Comparison of ENCODE assay signal across 14 cellular contexts in genomic region chr20:10550204-10551118, GRCh38.
A peak's percentile ranks its signal among the peaks of the same experiment; 100 is the strongest.
DNase-seq lines count a peak whose midpoint lies in the region; ATAC-seq, FAIRE-seq and TF ChIP-seq lines count a peak whose summit lies in the region.
"Had no signal": no experiment of that assay in that cellular context is flagged by ENCODE, and none has a peak within 500 bp of the region (broad histone marks: within the 10 kb centered on the region; RNA-seq: fewer than 3 reads in every experiment).

No MANE protein-coding gene starts in this region.

- H3K9me2 ChIP-seq in Loucy (replicated peaks; ENCODE audit: low read depth, low read length) = no peaks in the 10 kb centered on the region

- H2AFZ ChIP-seq in Loucy (ENCODE audit: low read length) = no peak overlapping the region

- no peaks in the 10 kb centered on the region for H3K9me3 Mint-ChIP-seq in CD4-positive, alpha-beta T cell
- no peaks in the 10 kb centered on the region for H3K9me3 Mint-ChIP-seq in activated naive CD8-positive, alpha-beta T cell (ENCODE audit: low read depth)
- no peaks in the 10 kb centered on the region for H3K9me3 Mint-ChIP-seq in natural killer cell treated with Interleukin-12 subunit alpha and Interleukin-12 subunit beta and Interleukin-15 and Interleukin-18, amount 100 ng/mL, for 72 hours

- H3K79me2 ChIP-seq in Loucy (ENCODE audit: insufficient read depth, low read length) = peaks cover 10% of the 10 kb centered on the region; the same call in 1 of the 2 replicates

- peak overlapping the region; percentile 65 for H3K4me2 ChIP-seq in Loucy (ENCODE audit: low read depth, low read length, poor library complexity, severe bottlenecking)

- H3K36me3 Mint-ChIP-seq in CD4-positive, alpha-beta T cell (ENCODE audit: low read depth) = no peaks in the 10 kb centered on the region
- no peaks in the 10 kb centered on the region for H3K36me3 Mint-ChIP-seq in activated naive CD8-positive, alpha-beta T cell
- no peaks in the 10 kb centered on the region for H3K36me3 Mint-ChIP-seq in natural killer cell treated with Interleukin-12 subunit alpha and Interleukin-12 subunit beta and Interleukin-15 and Interleukin-18, amount 100 ng/mL, for 72 hours

- POLR2A ChIA-PET in CD4-positive, alpha-beta T cell (lab: Charles Lee) = no interaction called here

- no peak for FAIRE-seq in HTR-8/SVneo (lab: Jason Lieb, UNC)

- no peak overlapping the region for H3K4me3 Mint-ChIP-seq in CD4-positive, alpha-beta T cell
- no peak overlapping the region for H3K4me3 Mint-ChIP-seq in activated naive CD8-positive, alpha-beta T cell
- H3K4me3 Mint-ChIP-seq in natural killer cell treated with Interleukin-12 subunit alpha and Interleukin-12 subunit beta and Interleukin-15 and Interleukin-18, amount 100 ng/mL, for 72 hours = peak overlapping the region; percentile 16
- H3K4me3 Mint-ChIP-seq: B cell had no signal

- no peaks in the 10 kb centered on the region for H3K36me3 ChIP-seq in Loucy (ENCODE audit: insufficient read depth, low read length)

- H3K4me1 Mint-ChIP-seq in CD4-positive, alpha-beta T cell (ENCODE audit: low read depth) = peaks cover 37% of the 10 kb centered on the region
- peaks cover 38% of the 10 kb centered on the region for H3K4me1 Mint-ChIP-seq in activated naive CD8-positive, alpha-beta T cell (ENCODE audit: low read depth)
- peaks cover 18 to 25% of the 10 kb centered on the region in 2 donors for H3K4me1 Mint-ChIP-seq in natural killer cell treated with Interleukin-12 subunit alpha and Interleukin-12 subunit beta and Interleukin-15 and Interleukin-18, amount 100 ng/mL, for 72 hours (ENCODE audit: low read depth in 2 of 2)

- H4K20me1 ChIP-seq in Loucy (ENCODE audit: insufficient read depth, low read length, poor library complexity, severe bottlenecking) = no peaks in the 10 kb centered on the region

- CTCF ChIA-PET in CD4-positive, alpha-beta T cell (lab: Charles Lee) = no interaction called here

- peak overlapping the region; percentile 10 for H3K9ac ChIP-seq in Loucy (ENCODE audit: low read depth, low read length, poor library complexity, severe bottlenecking)

- H3K27ac ChIP-seq in CD4-positive, alpha-beta T cell (ENCODE audit: low read depth, low read length) = no peak overlapping the region

- no peaks in the 10 kb centered on the region for H3K27me3 ChIP-seq in CD4-positive, alpha-beta T cell (ENCODE audit: control insufficient read depth, insufficient read depth, low read length)
- no peaks in the 10 kb centered on the region for H3K27me3 ChIP-seq in Loucy (ENCODE audit: insufficient read depth, low read length, poor library complexity, severe bottlenecking)

- H3K27ac Mint-ChIP-seq in CD4-positive, alpha-beta T cell = no peak overlapping the region
- peak overlapping the region; percentile 13 for H3K27ac Mint-ChIP-seq in activated naive CD8-positive, alpha-beta T cell
- peak overlapping the region in 1 of 2 donors; percentile 30 for H3K27ac Mint-ChIP-seq in natural killer cell treated with Interleukin-12 subunit alpha and Interleukin-12 subunit beta and Interleukin-15 and Interleukin-18, amount 100 ng/mL, for 72 hours
- H3K27ac Mint-ChIP-seq: B cell had no signal

- peak; percentile 21 for ATAC-seq in CD4-positive, alpha-beta T cell (ENCODE audit: poor library complexity)
- peak in 1 of 2 donors; percentile 56 for ATAC-seq in natural killer cell treated with Interleukin-12 subunit alpha and Interleukin-12 subunit beta and Interleukin-15 and Interleukin-18, amount 100 ng/mL, for 72 hours
- ATAC-seq in HG02870 (IDR thresholded peaks at IDR 0.05; ENCODE audit: unreplicated experiment) = no peak
- ATAC-seq: esophagus mucosa had no signal

- no peak for TF ChIP-seq CTCF in CD4-positive, alpha-beta T cell (IDR thresholded peaks at IDR 0.05)
- TF ChIP-seq CTCF in Loucy (conservative IDR thresholded peaks at IDR 0.05; ENCODE audit: low read length) = no peak

- H3K9me3 ChIP-seq in CD4-positive, alpha-beta T cell (ENCODE audit: control insufficient read depth, low read length) = no peaks in the 10 kb centered on the region
- H3K9me3 ChIP-seq in Loucy (ENCODE audit: insufficient read depth, low read depth, low read length) = no peaks in the 10 kb centered on the region

- H3F3A ChIP-seq in Loucy (ENCODE audit: low read depth) = no peaks in the 10 kb centered on the region

- no peaks in the 10 kb centered on the region for H3K27me3 Mint-ChIP-seq in CD4-positive, alpha-beta T cell
- no peaks in the 10 kb centered on the region for H3K27me3 Mint-ChIP-seq in activated naive CD8-positive, alpha-beta T cell
- no peaks in the 10 kb centered on the region for H3K27me3 Mint-ChIP-seq in natural killer cell treated with Interleukin-12 subunit alpha and Interleukin-12 subunit beta and Interleukin-15 and Interleukin-18, amount 100 ng/mL, for 72 hours
- H3K27me3 Mint-ChIP-seq: B cell had no signal

- no peak for DNase-seq in CD4-positive, alpha-beta T cell
- no peak for DNase-seq in natural killer cell treated with Interleukin-12 subunit alpha and Interleukin-12 subunit beta and Interleukin-15 and Interleukin-18, amount 100 ng/mL, for 72 hours (ENCODE audit: low spot score)
- DNase-seq in NCI-H2171 (lab: John Stamatoyannopoulos, UW) = no peak
- DNase-seq in HTR-8/SVneo (ENCODE audit: insufficient read length, low spot score) = no peak
- DNase-seq in DMS 273 treated with DMSO at 0.1 percent for 48 hours (lab: John Stamatoyannopoulos, UW) = no peak
- DNase-seq: activated gamma-delta T cell, cerebellar nuclear complex, NCI-H526 had no signal

- peak overlapping the region; percentile 33 for H3K4me3 ChIP-seq in Loucy (ENCODE audit: low read length, poor library complexity, severe bottlenecking)
- H3K4me3 ChIP-seq: lung had no signal

- H3K4me1 ChIP-seq in Loucy (ENCODE audit: insufficient read depth, low read length, poor library complexity, severe bottlenecking) = peaks cover 40% of the 10 kb centered on the region

- intact Hi-C loops in CD4-positive, alpha-beta T cell (cut with DNase I, micrococcal nuclease) = loop anchor here in 1 of 2 experiments (5.0 kb wide), 1 partner anchor 173 kb away; no protein-coding TSS in a partner anchor
